ENCODE assay signal across 8 cellular contexts in genomic region chr12:98503593-98504367, GRCh38. TPM values are rescaled to one million over a fixed set of nuclear protein-coding genes. Genes with fewer than 3 reads are reported as not detected.
DNase-seq lines count a peak whose midpoint lies in the region; ATAC-seq, FAIRE-seq and TF ChIP-seq lines count a peak whose summit lies in the region.

No MANE protein-coding gene starts in this region.

- H3K27ac ChIP-seq in 22Rv1: peak overlapping the region; percentile 99

- H3K36me3 Mint-ChIP-seq in brain: no peaks in the 10 kb centered on the region

- peak overlapping the region; percentile 92 to 99 (median 95) for H3K4me3 Mint-ChIP-seq in brain

- ATAC-seq in GM18520 (IDR thresholded peaks at IDR 0.05; ENCODE audit: unreplicated experiment) (peak; percentile 45), HG03060 (IDR thresholded peaks at IDR 0.05; ENCODE audit: low read depth, unreplicated experiment) (peak; percentile 33)

- no peaks in the 10 kb centered on the region for H3K27me3 ChIP-seq in iPS-15b (ENCODE audit: control insufficient read depth, insufficient read depth, low read length)

- H3K4me1 ChIP-seq in iPS-15b (ENCODE audit: control insufficient read depth, insufficient read depth, low read length): peaks cover under 1% of the 10 kb centered on the region

- no peaks in the 10 kb centered on the region for H3K36me3 ChIP-seq in iPS-15b (ENCODE audit: control insufficient read depth, insufficient read depth, low read length)

- peaks cover 21% of the 10 kb centered on the region for H3K27me3 Mint-ChIP-seq in brain

- peaks cover 15% of the 10 kb centered on the region for H3K4me1 Mint-ChIP-seq in brain

- peak overlapping the region; percentile 99 to 100 (median 100) for H3K27ac Mint-ChIP-seq in brain

- peaks cover 0 to 19% (median 3%) of the 10 kb centered on the region in 5 experiments for H3K9me3 Mint-ChIP-seq in brain

- TF ChIP-seq CTCF in 22Rv1 (IDR thresholded peaks at IDR 0.05) (no peak), brain (conservative IDR thresholded peaks at IDR 0.05) (no peak)

- no peaks in the 10 kb centered on the region for H3K9me3 ChIP-seq in iPS-15b (ENCODE audit: control insufficient read depth, insufficient read depth, low read length)

- DNase-seq in NCI-H2107 (lab: John Stamatoyannopoulos, UW): peak; percentile 82
- peak; percentile 73 for DNase-seq in skeletal muscle cell (ENCODE audit: low read depth)

- peak overlapping the region; percentile 87 for H3K9ac ChIP-seq in iPS-15b (ENCODE audit: low read depth, low read length)

- H3K4me3 ChIP-seq in iPS-15b (ENCODE audit: low read depth, low read length) (peak overlapping the region; percentile 57), skeletal muscle cell (ENCODE audit: low read depth, low read length) (peak overlapping the region; percentile 79)

- peak; percentile 20 for FAIRE-seq in TTC549 (lab: Jason Lieb, UNC)

RNA-seq across cellular contexts. Expression of gene TMPO, which starts 11.6 kb away (rescaled TPM):
- polyA plus RNA-seq in brain (ENCODE audit: insufficient read depth, low read depth, low replicate concordance): 106 TPM

Comparison
In these comparisons a context has a peak if more than half of its experiments do, and no peak if none do; other contexts are left out.
1. Peak in every context shown above with its lines: DNase-seq, ATAC-seq, H3K4me3 ChIP-seq and H3K27ac ChIP-seq.